Comparison of ENCODE assay signal across 9 cellular contexts in the genomic region with DNA sequence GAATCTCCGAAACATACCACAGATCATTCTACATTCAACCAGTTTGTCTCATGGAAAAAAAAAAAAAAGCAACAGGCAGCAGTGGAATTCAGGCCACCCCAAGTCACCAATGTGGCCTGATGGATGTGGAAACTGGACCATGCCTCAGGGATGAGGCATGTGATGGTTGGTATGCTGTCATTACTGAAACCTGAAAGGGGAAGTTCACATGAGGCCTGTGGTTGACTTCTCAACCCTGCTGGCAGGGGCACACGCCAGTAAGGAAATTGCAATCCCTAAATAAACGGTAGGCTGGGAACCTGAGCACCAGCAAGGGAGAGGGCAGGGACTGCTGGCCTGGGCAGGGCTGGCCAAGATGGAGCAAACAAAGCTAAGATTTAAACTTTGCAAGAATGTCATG.
A peak's percentile ranks its signal among the peaks of the same experiment; 100 is the strongest.
DNase-seq lines count a peak whose midpoint lies in the region; ATAC-seq, FAIRE-seq and TF ChIP-seq lines count a peak whose summit lies in the region.
"Had no signal": no experiment of that assay in that cellular context is flagged by ENCODE, and none has a peak within 500 bp of the region (broad histone marks: within the 10 kb centered on the region; RNA-seq: fewer than 3 reads in every experiment).

No MANE protein-coding gene starts in this region.

- H3K4me3 ChIP-seq in IMR-90 (ENCODE audit: insufficient read depth, low read depth, low read length) (no peak overlapping the region), endodermal cell (ENCODE audit: low read length) (no peak overlapping the region), thoracic aorta (no peak overlapping the region)

- no peak overlapping the region for H2BK15ac ChIP-seq in IMR-90 (ENCODE audit: low read depth, low read length)

- no peak for TF ChIP-seq POLR2A in IMR-90 (IDR thresholded peaks at IDR 0.05; ENCODE audit: low read depth, low read length)

- CTCF ChIA-PET in IMR-90 (lab: Yijun Ruan, JAX) = no interaction called here
- CTCF ChIA-PET in CD4-positive, alpha-beta T cell (lab: Charles Lee) = no interaction called here

- no peak overlapping the region for H3K27ac Mint-ChIP-seq in endodermal cell
- H3K27ac Mint-ChIP-seq in CD4-positive, alpha-beta T cell = no peak overlapping the region

- peaks cover 24% of the 10 kb centered on the region for H3K9me3 Mint-ChIP-seq in endodermal cell
- H3K9me3 Mint-ChIP-seq in CD4-positive, alpha-beta T cell = peaks cover 5% of the 10 kb centered on the region

- no peak overlapping the region for H3K4ac ChIP-seq in IMR-90 (ENCODE audit: low read depth, low read length)

- H4K5ac ChIP-seq in IMR-90 (ENCODE audit: low read depth, low read length) = no peak overlapping the region

- no peak overlapping the region for H2AK5ac ChIP-seq in IMR-90 (ENCODE audit: low read depth, low read length)

- H2BK20ac ChIP-seq in IMR-90 (ENCODE audit: low read depth, low read length) = no peak overlapping the region

- intact Hi-C loops in IMR-90 (cut with micrococcal nuclease) = no loop called here
- intact Hi-C loops in CD4-positive, alpha-beta T cell (cut with DNase I, micrococcal nuclease) = no loop called here

- H3K14ac ChIP-seq in IMR-90 (replicated peaks; ENCODE audit: low read depth, low read length) = no peak overlapping the region

- H3K27ac ChIP-seq in IMR-90 (ENCODE audit: insufficient read depth, low read length) (no peak overlapping the region), endodermal cell (ENCODE audit: low read depth, low read length) (no peak overlapping the region), thoracic aorta (no peak overlapping the region)
- H3K27ac ChIP-seq in CD4-positive, alpha-beta T cell (ENCODE audit: low read depth, low read length) = no peak overlapping the region

- H2AK9ac ChIP-seq in IMR-90 (replicated peaks; ENCODE audit: low read depth, low read length, poor library complexity) = no peak overlapping the region

- no peak overlapping the region for H3K4me2 ChIP-seq in IMR-90 (ENCODE audit: low read depth, low read length)

- TF ChIP-seq CTCF in IMR-90 (conservative IDR thresholded peaks at IDR 0.05; ENCODE audit: low read depth, low read length) = no peak
- TF ChIP-seq CTCF in endodermal cell (conservative IDR thresholded peaks at IDR 0.05) = no peak
- TF ChIP-seq CTCF in thoracic aorta (IDR thresholded peaks at IDR 0.05) = no peak
- TF ChIP-seq CTCF in CD4-positive, alpha-beta T cell (IDR thresholded peaks at IDR 0.05) = no peak

- H3K79me1 ChIP-seq in IMR-90 (ENCODE audit: low read depth in 1 of 2, low read length in 2 of 2) = no peaks in the 10 kb centered on the region

- H3K36me3 Mint-ChIP-seq in endodermal cell (ENCODE audit: low read depth) = peaks cover 11% of the 10 kb centered on the region
- no peaks in the 10 kb centered on the region for H3K36me3 Mint-ChIP-seq in CD4-positive, alpha-beta T cell (ENCODE audit: low read depth)

- H4K8ac ChIP-seq in IMR-90 (ENCODE audit: low read depth in 2 of 2, low read length in 2 of 2) = no peak overlapping the region

- dilution Hi-C loops in IMR-90 (cut with HindIII; ENCODE audit: low sequenced_read_pairs, unreplicated experiment) = no loop called here

- no peak; the same call in 1 of the 2 replicates for ATAC-seq in IMR-90 (ENCODE audit: low read depth)
- peak; percentile 81 for ATAC-seq in thoracic aorta (ENCODE audit: insufficient number of reproducible peaks, low FRiP score, low read depth)
- ATAC-seq in CD4-positive, alpha-beta T cell (ENCODE audit: poor library complexity) = no peak
- no peak for ATAC-seq in HG03025 (IDR thresholded peaks at IDR 0.05; ENCODE audit: low FRiP score, unreplicated experiment)

- H3K4me1 ChIP-seq in IMR-90 (ENCODE audit: control insufficient read depth, insufficient read depth, low read length) = no peaks in the 10 kb centered on the region
- H3K4me1 ChIP-seq in endodermal cell (ENCODE audit: control insufficient read depth, insufficient read depth, low read length) = no peaks in the 10 kb centered on the region
- H3K4me1 ChIP-seq in thoracic aorta (ENCODE audit: control insufficient read depth in 1 of 2, low read depth in 2 of 2) = peaks cover 0 to 6% of the 10 kb centered on the region in 2 donors

- no peak overlapping the region for H2BK120ac ChIP-seq in IMR-90 (ENCODE audit: low read depth, low read length)

- H2BK5ac ChIP-seq in IMR-90 (ENCODE audit: low read depth, low read length, poor library complexity, severe bottlenecking) = no peak overlapping the region

- no peak for TF ChIP-seq RAD21 in IMR-90 (IDR thresholded peaks at IDR 0.05; ENCODE audit: low read length)

- no CpG with 5 or more reads among the region's 3 CpGs for WGBS in IMR-90 (ENCODE audit: extremely low coverage in 2 of 2, insufficient read length in 1 of 2), 2 experiments
- 91 to 93% methylated on average over 2 to 3 of the region's 3 CpGs for WGBS in endodermal cell (ENCODE audit: insufficient coverage in 1 of 2, insufficient read length in 1 of 2), 2 experiments

- no peaks in the 10 kb centered on the region for H3K27me3 Mint-ChIP-seq in endodermal cell (ENCODE audit: insufficient read depth)
- no peaks in the 10 kb centered on the region for H3K27me3 Mint-ChIP-seq in CD4-positive, alpha-beta T cell

- no peaks in the 10 kb centered on the region for H3K9me3 ChIP-seq in IMR-90 (ENCODE audit: control insufficient read depth, insufficient read depth, low read length)
- H3K9me3 ChIP-seq in endodermal cell (ENCODE audit: control insufficient read depth, low read length) = peaks cover 19% of the 10 kb centered on the region
- no peaks in the 10 kb centered on the region for H3K9me3 ChIP-seq in thoracic aorta
- no peaks in the 10 kb centered on the region for H3K9me3 ChIP-seq in CD4-positive, alpha-beta T cell (ENCODE audit: control insufficient read depth, low read length)

- no peaks in the 10 kb centered on the region for H3K36me3 ChIP-seq in IMR-90 (ENCODE audit: control insufficient read depth, insufficient read depth, low read length)
- H3K36me3 ChIP-seq in endodermal cell (ENCODE audit: control insufficient read depth, insufficient read depth, low read length) = no peaks in the 10 kb centered on the region
- H3K36me3 ChIP-seq in thoracic aorta = no peaks in the 10 kb centered on the region

- H3K18ac ChIP-seq in IMR-90 (ENCODE audit: low read depth, low read length) = no peak overlapping the region

- H2AFZ ChIP-seq in IMR-90 (replicated peaks; ENCODE audit: low read length, poor library complexity) = peak overlapping the region; percentile 18

- H4K20me1 ChIP-seq in IMR-90 (ENCODE audit: insufficient read depth, low read length) = no peaks in the 10 kb centered on the region

- no peaks in the 10 kb centered on the region for H3K27me3 ChIP-seq in IMR-90 (ENCODE audit: control insufficient read depth, insufficient read depth, low read length)
- no peaks in the 10 kb centered on the region for H3K27me3 ChIP-seq in endodermal cell (ENCODE audit: control insufficient read depth, insufficient read depth, low read length, poor library complexity, severe bottlenecking)
- no peaks in the 10 kb centered on the region for H3K27me3 ChIP-seq in thoracic aorta (replicated peaks; ENCODE audit: insufficient read depth)
- no peaks in the 10 kb centered on the region for H3K27me3 ChIP-seq in CD4-positive, alpha-beta T cell (ENCODE audit: control insufficient read depth, insufficient read depth, low read length)

- H3K9me1 ChIP-seq in IMR-90 (ENCODE audit: insufficient read depth, low read length) = no peaks in the 10 kb centered on the region

- POLR2A ChIA-PET in IMR-90 (lab: Charles Lee; ENCODE audit: unreplicated experiment) = no interaction called here
- POLR2A ChIA-PET in CD4-positive, alpha-beta T cell (lab: Charles Lee) = no interaction called here

- FAIRE-seq in GM19239 (lab: Jason Lieb, UNC) = peak; percentile 35
- FAIRE-seq: H1 had no signal

- H3K4me3 Mint-ChIP-seq in endodermal cell = no peak overlapping the region
- no peak overlapping the region for H3K4me3 Mint-ChIP-seq in CD4-positive, alpha-beta T cell

- no TSS peak for BruUV-seq in IMR-90 (replicated peaks; lab: Mats Ljungman, UMichigan)

- no peak overlapping the region for H3K9ac ChIP-seq in IMR-90 (ENCODE audit: low read depth, low read length)
- no peak overlapping the region for H3K9ac ChIP-seq in endodermal cell (ENCODE audit: extremely low read depth, low read length, poor library complexity, severe bottlenecking)

- no peaks in the 10 kb centered on the region for H3K4me1 Mint-ChIP-seq in endodermal cell
- H3K4me1 Mint-ChIP-seq in CD4-positive, alpha-beta T cell (ENCODE audit: low read depth) = no peaks in the 10 kb centered on the region

- no peak overlapping the region for H4K91ac ChIP-seq in IMR-90 (ENCODE audit: insufficient read depth, low read depth, low read length)

- DNase-seq in GM19239 (ENCODE audit: insufficient read length, low spot score) (no peak), IMR-90 (no peak), endodermal cell (peak; percentile 47), thoracic aorta (ENCODE audit: low spot score) (no peak), ureter (ENCODE audit: low spot score) (no peak)
- DNase-seq in CD4-positive, alpha-beta T cell = no peak
- DNase-seq: activated effector memory CD4-positive, alpha-beta T cell treated with Interleukin-2 at 50 U/mL for 16 hours had no signal

- no peak overlapping the region for H3K56ac ChIP-seq in IMR-90 (ENCODE audit: extremely low read depth, insufficient read depth, low read length)

- in situ Hi-C loops in IMR-90 (cut with MboI; ENCODE audit: low sequenced_read_pairs) = no loop called here

- no peak overlapping the region for H3K23ac ChIP-seq in IMR-90 (ENCODE audit: low read depth, low read length)

TF ChIP-seq in IMR-90, 13 proteins besides CTCF, POLR2A, EP300 and RAD21 (continues in another document):
- no peak for TF ChIP-seq FOS (IDR thresholded peaks at IDR 0.05; ENCODE audit: low read depth, low read length)
- TF ChIP-seq NFE2L2 (IDR thresholded peaks at IDR 0.05; ENCODE audit: low read depth, low read length) = no peak
- no peak for TF ChIP-seq MAZ (IDR thresholded peaks at IDR 0.05; ENCODE audit: borderline replicate concordance, low read depth, low read length)
- TF ChIP-seq, protein P1, sequence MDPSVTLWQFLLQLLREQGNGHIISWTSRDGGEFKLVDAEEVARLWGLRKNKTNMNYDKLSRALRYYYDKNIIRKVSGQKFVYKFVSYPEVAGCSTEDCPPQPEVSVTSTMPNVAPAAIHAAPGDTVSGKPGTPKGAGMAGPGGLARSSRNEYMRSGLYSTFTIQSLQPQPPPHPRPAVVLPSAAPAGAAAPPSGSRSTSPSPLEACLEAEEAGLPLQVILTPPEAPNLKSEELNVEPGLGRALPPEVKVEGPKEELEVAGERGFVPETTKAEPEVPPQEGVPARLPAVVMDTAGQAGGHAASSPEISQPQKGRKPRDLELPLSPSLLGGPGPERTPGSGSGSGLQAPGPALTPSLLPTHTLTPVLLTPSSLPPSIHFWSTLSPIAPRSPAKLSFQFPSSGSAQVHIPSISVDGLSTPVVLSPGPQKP (IDR thresholded peaks at IDR 0.05; ENCODE audit: borderline replicate concordance, low read depth, low read length) = no peak
- no peak for TF ChIP-seq SMC3 (IDR thresholded peaks at IDR 0.05; ENCODE audit: low read depth, low read length)
- no peak for TF ChIP-seq MAFK (IDR thresholded peaks at IDR 0.05; ENCODE audit: low read depth, low read length)
- TF ChIP-seq CEBPB (IDR thresholded peaks at IDR 0.05; ENCODE audit: low read depth, low read length) = no peak
- no peak for TF ChIP-seq RCOR1 (IDR thresholded peaks at IDR 0.05; ENCODE audit: insufficient replicate concordance, low read length)
- no peak for TF ChIP-seq BHLHE40 (IDR thresholded peaks at IDR 0.05; ENCODE audit: low read depth, low read length)
